ENCODE assay signal across 20 cellular contexts in genomic region chr2:34806396-34806795, GRCh38.
"Had no signal": no experiment of that assay in that cellular context is flagged by ENCODE, and none has a peak within 500 bp of the region (broad histone marks: within the 10 kb centered on the region; RNA-seq: fewer than 3 reads in every experiment).

No MANE protein-coding gene starts in this region.

- H3K36me3 Mint-ChIP-seq: natural killer cell treated with Interleukin-12 subunit alpha and Interleukin-12 subunit beta and Interleukin-15 and Interleukin-18, amount 100 ng/mL, for 72 hours; neural progenitor cell; stimulated activated effector memory CD8-positive, alpha-beta T cell treated with anti-CD3 and anti-CD28 coated beads, Interleukin-12 subunit alpha, Interleukin-12 subunit beta, amount 100 ng/mL, for 72 hours had no signal

- H3K27me3 Mint-ChIP-seq: natural killer cell treated with Interleukin-12 subunit alpha and Interleukin-12 subunit beta and Interleukin-15 and Interleukin-18, amount 100 ng/mL, for 72 hours had no signal

- H3K4me3 Mint-ChIP-seq: natural killer cell treated with Interleukin-12 subunit alpha and Interleukin-12 subunit beta and Interleukin-15 and Interleukin-18, amount 100 ng/mL, for 72 hours; neural progenitor cell; stimulated activated effector memory CD8-positive, alpha-beta T cell treated with anti-CD3 and anti-CD28 coated beads, Interleukin-12 subunit alpha, Interleukin-12 subunit beta, amount 100 ng/mL, for 72 hours had no signal

- FAIRE-seq: endometrium had no signal

- H3K27ac Mint-ChIP-seq: natural killer cell treated with Interleukin-12 subunit alpha and Interleukin-12 subunit beta and Interleukin-15 and Interleukin-18, amount 100 ng/mL, for 72 hours; neural progenitor cell; stimulated activated effector memory CD8-positive, alpha-beta T cell treated with anti-CD3 and anti-CD28 coated beads, Interleukin-12 subunit alpha, Interleukin-12 subunit beta, amount 100 ng/mL, for 72 hours had no signal

- H3K4me1 Mint-ChIP-seq: neural progenitor cell; stimulated activated effector memory CD8-positive, alpha-beta T cell treated with anti-CD3 and anti-CD28 coated beads, Interleukin-12 subunit alpha, Interleukin-12 subunit beta, amount 100 ng/mL, for 72 hours had no signal

- H3K9me3 Mint-ChIP-seq: neural progenitor cell had no signal

- ATAC-seq: left lobe of liver; natural killer cell treated with Interleukin-12 subunit alpha and Interleukin-12 subunit beta and Interleukin-15 and Interleukin-18, amount 100 ng/mL, for 72 hours; right cardiac atrium; stimulated activated effector memory CD8-positive, alpha-beta T cell treated with anti-CD3 and anti-CD28 coated beads, Interleukin-12 subunit alpha, Interleukin-12 subunit beta, amount 100 ng/mL, for 72 hours; stimulated activated naive CD8-positive, alpha-beta T cell treated with anti-CD3 and anti-CD28 coated beads, Interleukin-15, Interleukin-2, amounts not matched to agents 100 U/mL and 50 U/mL, for 24 hours had no signal

- DNase-seq: caudate nucleus; effector CD4-positive, alpha-beta T cell; esophagus squamous epithelium; foreskin fibroblast; head of caudate nucleus; kidney glomerular epithelial cell; mammary epithelial cell; midbrain; nucleus accumbens; ovary; right cardiac atrium; stimulated activated CD4-positive, alpha-beta T cell treated with anti-CD3 and anti-CD28 coated beads, Interleukin-4, amount 100 ng/mL, for 1 hour; stimulated activated CD8-positive, alpha-beta memory T cell treated with anti-CD3 and anti-CD28 coated beads, Interleukin-4, amount 100 ng/mL, for 48 hours; stimulated activated naive CD8-positive, alpha-beta T cell treated with anti-CD3 and anti-CD28 coated beads, Interleukin-15, Interleukin-2, amounts not matched to agents 100 U/mL and 50 U/mL, for 24 hours; transverse colon had no signal
